14 cellular contexts compared by ENCODE assay signal in the genomic region with DNA sequence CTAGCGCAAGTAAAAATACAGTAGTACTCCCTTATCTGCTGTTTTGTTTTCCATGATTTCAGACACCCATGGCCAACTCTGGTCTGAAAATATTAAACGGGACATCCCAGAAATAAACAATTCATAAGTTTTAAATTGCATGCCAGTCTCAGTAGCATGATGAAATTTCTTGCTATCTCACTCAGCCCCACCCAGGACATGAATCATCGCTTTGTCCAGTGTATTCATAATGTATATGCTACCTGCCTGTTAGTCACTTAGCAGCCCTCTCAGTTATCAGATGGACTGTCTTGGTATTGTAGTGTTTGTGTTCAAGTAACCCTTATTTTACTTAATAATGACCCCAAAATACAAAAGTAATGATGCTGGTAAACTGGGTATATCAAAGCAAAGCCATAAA.
DNase-seq lines count a peak whose midpoint lies in the region; ATAC-seq, FAIRE-seq and TF ChIP-seq lines count a peak whose summit lies in the region.
"Had no signal": no experiment of that assay in that cellular context is flagged by ENCODE, and none has a peak within 500 bp of the region (broad histone marks: within the 10 kb centered on the region; RNA-seq: fewer than 3 reads in every experiment).

No MANE protein-coding gene starts in this region.

- H3K36me3 Mint-ChIP-seq in astrocyte (ENCODE audit: low read depth, unreplicated experiment) (no peaks in the 10 kb centered on the region), CD14-positive monocyte (no peaks in the 10 kb centered on the region)

- H3K4me3 Mint-ChIP-seq in astrocyte (ENCODE audit: unreplicated experiment) (no peak overlapping the region), CD14-positive monocyte (no peak overlapping the region)
- H3K4me3 Mint-ChIP-seq: naive B cell had no signal

- no peaks in the 10 kb centered on the region for H3K27me3 ChIP-seq in astrocyte (ENCODE audit: insufficient read depth, low read length)

- no peak for ATAC-seq in GM21619 (IDR thresholded peaks at IDR 0.05; ENCODE audit: unreplicated experiment)
- ATAC-seq in GM18858 (IDR thresholded peaks at IDR 0.05; ENCODE audit: unreplicated experiment): no peak

- H2AFZ ChIP-seq in astrocyte (ENCODE audit: low read depth, low read length): no peak overlapping the region

- H3K4me3 ChIP-seq in astrocyte (ENCODE audit: insufficient read depth, low read depth, low read length): no peak overlapping the region

- peak overlapping the region; percentile 48 for H3K27ac ChIP-seq in astrocyte (ENCODE audit: low read depth, low read length)

- H3K4me1 Mint-ChIP-seq in astrocyte (ENCODE audit: low read depth, unreplicated experiment) (peaks cover 4% of the 10 kb centered on the region), CD14-positive monocyte (peaks cover 4% of the 10 kb centered on the region)
- H3K4me1 Mint-ChIP-seq: naive B cell had no signal

- no peaks in the 10 kb centered on the region for H4K20me1 ChIP-seq in astrocyte (ENCODE audit: insufficient read depth, low read length)

- peak overlapping the region; percentile 54 for H3K4me2 ChIP-seq in astrocyte (ENCODE audit: low read length)

- H3K27me3 Mint-ChIP-seq in astrocyte (ENCODE audit: low read depth, unreplicated experiment) (no peaks in the 10 kb centered on the region), CD14-positive monocyte (ENCODE audit: low read depth in 3 of 3) (no peaks in the 10 kb centered on the region)

- no peak for TF ChIP-seq CTCF in astrocyte (IDR thresholded peaks at IDR 0.05; ENCODE audit: insufficient read depth, low read depth, low read length)
- TF ChIP-seq CTCF in CD14-positive monocyte (IDR thresholded peaks at IDR 0.05): no peak

- no peak overlapping the region for H3K9ac ChIP-seq in astrocyte (ENCODE audit: low read length)

- DNase-seq in EL (peak; percentile 75), MV-4-11 (lab: John Stamatoyannopoulos, UW) (peak; percentile 39), astrocyte (ENCODE audit: low read depth) (peak; percentile 76), iris pigment epithelial cell (ENCODE audit: low read depth) (peak; percentile 92), CD14-positive monocyte (ENCODE audit: low spot score) (no peak), GM19239 (ENCODE audit: insufficient read length, low spot score) (no peak)
- DNase-seq: aorta, naive B cell, NCI-H1436, NCI-H748 treated with DMSO at 0.1 percent for 48 hours, T-helper 9 cell had no signal

- no peaks in the 10 kb centered on the region for H3K9me3 ChIP-seq in astrocyte (ENCODE audit: insufficient read depth, low read depth, low read length)

- no peak for FAIRE-seq in astrocyte (lab: Jason Lieb, UNC)
- no peak for FAIRE-seq in GM19239 (lab: Jason Lieb, UNC)
- FAIRE-seq: GM12891 had no signal

- no peaks in the 10 kb centered on the region for H3K79me2 ChIP-seq in astrocyte (ENCODE audit: insufficient read depth, low read length)

- H3K36me3 ChIP-seq in astrocyte (ENCODE audit: insufficient read depth, low read length): no peaks in the 10 kb centered on the region

- H3K27ac Mint-ChIP-seq in astrocyte (ENCODE audit: unreplicated experiment): peak overlapping the region; percentile 75
- H3K27ac Mint-ChIP-seq in CD14-positive monocyte: peak overlapping the region in 3 of 7 donors; percentile 45 to 63 (median 55)
- H3K27ac Mint-ChIP-seq: naive B cell had no signal

- intact Hi-C loops in CD14-positive monocyte (cut with micrococcal nuclease): no loop called here

- H3K9me3 Mint-ChIP-seq in astrocyte (ENCODE audit: unreplicated experiment) (peaks cover 5% of the 10 kb centered on the region), CD14-positive monocyte (peaks cover 0 to 10% (median 4%) of the 10 kb centered on the region in 7 donors)

- peaks cover 7% of the 10 kb centered on the region for H3K4me1 ChIP-seq in astrocyte (ENCODE audit: insufficient read depth, low read length)

Comparison
In these comparisons a context has a peak if more than half of its experiments do, and no peak if none do; other contexts are left out.
1. DNase-seq: peak in EL (single experiment), MV-4-11 (single experiment), astrocyte (single experiment) and iris pigment epithelial cell (single experiment); none in CD14-positive monocyte (single experiment) and GM19239 (single experiment).